8 cellular contexts compared by ENCODE assay signal in the genomic region with DNA sequence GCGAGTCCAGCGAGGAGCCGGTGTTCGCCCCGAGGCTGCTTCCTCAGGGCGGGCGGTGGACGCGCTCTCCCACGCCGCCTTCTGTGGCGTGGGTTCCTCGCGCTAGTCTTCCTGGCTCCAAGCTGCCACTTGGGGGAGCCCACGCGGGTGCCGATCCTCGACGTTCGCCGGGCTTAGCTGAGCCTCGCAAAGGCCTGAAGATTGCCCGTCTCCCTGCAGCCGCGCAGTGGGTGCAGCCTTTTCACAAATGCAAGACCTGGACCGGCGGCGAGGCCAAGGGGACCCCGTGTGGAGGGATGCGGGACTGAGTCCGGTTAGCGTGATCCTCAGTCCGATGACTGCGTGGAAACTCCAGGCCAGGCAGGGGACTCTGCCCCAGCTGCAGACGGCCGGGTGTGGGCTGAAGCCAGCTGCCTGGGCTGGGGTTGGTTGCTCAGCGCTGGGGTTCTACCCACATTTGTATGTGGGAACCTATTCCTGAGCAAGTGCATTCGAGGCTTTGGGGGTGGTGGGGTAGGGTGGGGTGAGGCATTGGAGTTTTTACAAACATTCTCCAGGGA. TPM values are rescaled to one million over a fixed set of nuclear protein-coding genes. Genes with fewer than 3 reads are reported as not detected.
DNase-seq lines count a peak whose midpoint lies in the region; ATAC-seq and TF ChIP-seq lines count a peak whose summit lies in the region.

No MANE protein-coding gene starts in this region.

- peak; percentile 18 for TF ChIP-seq CTCF in GM20000 (IDR thresholded peaks at IDR 0.05; ENCODE audit: extremely low read depth, missing control alignments)

- H3K9me3 ChIP-seq in MG63: no peaks in the 10 kb centered on the region

- H3K27me3 ChIP-seq in MG63: no peaks in the 10 kb centered on the region

- H3K4me3 ChIP-seq in MG63: peak overlapping the region; percentile 42

- H3K27me3 Mint-ChIP-seq in stimulated activated naive B cell treated with anti-CD40 and anti-IgM and Interleukin-4, amounts not matched to agents 10 μg/mL and 1 μg/mL and 100 μg/mL, for 72 hours: peaks cover 5% of the 10 kb centered on the region in 2 donors

- DNase-seq in DMS 273 (lab: John Stamatoyannopoulos, UW; ENCODE audit: unreplicated experiment) (peak; percentile 85), DMS 273 treated with DMSO at 0.1 percent for 48 hours (lab: John Stamatoyannopoulos, UW) (no peak), GM20000 (ENCODE audit: low spot score) (peak; percentile 55), MG63 (peak; percentile 76), iPS-NIHi11 (ENCODE audit: low spot score) (peak; percentile 33)
- no peak for DNase-seq in activated naive CD4-positive, alpha-beta T cell treated with anti-CD3 and anti-CD28 coated beads, Interleukin-2, amount 50 U/mL, for 72 hours (ENCODE audit: low spot score in 2 of 2)
- no peak for DNase-seq in stimulated activated naive B cell treated with anti-CD40 and anti-IgM and Interleukin-4, amounts not matched to agents 10 μg/mL and 1 μg/mL and 100 μg/mL, for 72 hours
- DNase-seq in stimulated activated CD4-positive, alpha-beta T cell treated with anti-CD3 and anti-CD28 coated beads, Interleukin-12 subunit alpha, Interleukin-12 subunit beta, amount 100 ng/mL, for 4 hours: no peak

- ATAC-seq in activated naive CD4-positive, alpha-beta T cell treated with anti-CD3 and anti-CD28 coated beads, Interleukin-2, amount 50 U/mL, for 72 hours: peak in 1 of 2 donors; percentile 37
- peak; percentile 40 to 44 for ATAC-seq in stimulated activated naive B cell treated with anti-CD40 and anti-IgM and Interleukin-4, amounts not matched to agents 10 μg/mL and 1 μg/mL and 100 μg/mL, for 72 hours (replicated peaks)

- H3K4me1 Mint-ChIP-seq in stimulated activated naive B cell treated with anti-CD40 and anti-IgM and Interleukin-4, amounts not matched to agents 10 μg/mL and 1 μg/mL and 100 μg/mL, for 72 hours: peaks cover 24 to 63% of the 10 kb centered on the region in 2 donors

- no peaks in the 10 kb centered on the region for H3K36me3 ChIP-seq in MG63

- peak overlapping the region; percentile 79 to 96 for H3K27ac Mint-ChIP-seq in activated naive CD4-positive, alpha-beta T cell treated with anti-CD3 and anti-CD28 coated beads, Interleukin-2, amount 50 U/mL, for 72 hours
- H3K27ac Mint-ChIP-seq in stimulated activated naive B cell treated with anti-CD40 and anti-IgM and Interleukin-4, amounts not matched to agents 10 μg/mL and 1 μg/mL and 100 μg/mL, for 72 hours: peak overlapping the region; percentile 99

- H3K9me3 Mint-ChIP-seq in activated naive CD4-positive, alpha-beta T cell treated with anti-CD3 and anti-CD28 coated beads, Interleukin-2, amount 50 U/mL, for 72 hours: no peaks in the 10 kb centered on the region
- peaks cover 0 to 1% of the 10 kb centered on the region in 2 donors for H3K9me3 Mint-ChIP-seq in stimulated activated naive B cell treated with anti-CD40 and anti-IgM and Interleukin-4, amounts not matched to agents 10 μg/mL and 1 μg/mL and 100 μg/mL, for 72 hours

- H3K36me3 Mint-ChIP-seq in activated naive CD4-positive, alpha-beta T cell treated with anti-CD3 and anti-CD28 coated beads, Interleukin-2, amount 50 U/mL, for 72 hours: peaks cover 14 to 16% of the 10 kb centered on the region in 2 donors
- H3K36me3 Mint-ChIP-seq in stimulated activated naive B cell treated with anti-CD40 and anti-IgM and Interleukin-4, amounts not matched to agents 10 μg/mL and 1 μg/mL and 100 μg/mL, for 72 hours: peaks cover 5 to 8% of the 10 kb centered on the region in 2 donors

- H3K4me3 Mint-ChIP-seq in stimulated activated naive B cell treated with anti-CD40 and anti-IgM and Interleukin-4, amounts not matched to agents 10 μg/mL and 1 μg/mL and 100 μg/mL, for 72 hours: peak overlapping the region; percentile 98 to 99

RNA-seq across cellular contexts. Expression of a gene that starts 16.6 kb away (rescaled TPM):
- total RNA-seq in MG63 (2014; rRNA removed; shearing (Covaris generic); ENCODE audit: low replicate concordance): 68.8 and 98.8 TPM in 2 replicates
- total RNA-seq in activated naive CD4-positive, alpha-beta T cell treated with anti-CD3 and anti-CD28 coated beads, Interleukin-2, amount 50 U/mL, for 72 hours: under 1 TPM in 1 of 2 donors, not detected in 1; 0.82 TPM

RNA-seq across cellular contexts. Expression of a gene that starts 45.6 kb away (rescaled TPM):
- total RNA-seq in MG63 (2014; rRNA removed; shearing (Covaris generic); ENCODE audit: low replicate concordance): not detected in 2 replicates
- total RNA-seq in activated naive CD4-positive, alpha-beta T cell treated with anti-CD3 and anti-CD28 coated beads, Interleukin-2, amount 50 U/mL, for 72 hours: not detected

RNA-seq across cellular contexts. Expression of a gene that starts 48.2 kb away (rescaled TPM):
- not detected in 2 replicates for total RNA-seq in MG63 (2014; rRNA removed; shearing (Covaris generic); ENCODE audit: low replicate concordance)
- total RNA-seq in activated naive CD4-positive, alpha-beta T cell treated with anti-CD3 and anti-CD28 coated beads, Interleukin-2, amount 50 U/mL, for 72 hours: not detected

Comparison
In these comparisons a context has a peak if more than half of its experiments do, and no peak if none do; other contexts are left out.
1. DNase-seq: peak in DMS 273 (single experiment), GM20000 (single experiment), MG63 (single experiment) and iPS-NIHi11 (single experiment); none in DMS 273 treated with DMSO at 0.1 percent for 48 hours (single experiment), activated naive CD4-positive, alpha-beta T cell treated with anti-CD3 and anti-CD28 coated beads, Interleukin-2, amount 50 U/mL, for 72 hours (0 of 2), stimulated activated naive B cell treated with anti-CD40 and anti-IgM and Interleukin-4, amounts not matched to agents 10 μg/mL and 1 μg/mL and 100 μg/mL, for 72 hours (single experiment) and stimulated activated CD4-positive, alpha-beta T cell treated with anti-CD3 and anti-CD28 coated beads, Interleukin-12 subunit alpha, Interleukin-12 subunit beta, amount 100 ng/mL, for 4 hours (single experiment).
2. RNA of a gene that starts 16.6 kb away (total RNA-seq): 68.8 to 98.8 TPM in MG63; 0.82 TPM in activated naive CD4-positive, alpha-beta T cell treated with anti-CD3 and anti-CD28 coated beads, Interleukin-2, amount 50 U/mL, for 72 hours; every median in the first group is over 10 times any median in the second.